ENCODE assay signal across 1 cellular context in the genomic region with DNA sequence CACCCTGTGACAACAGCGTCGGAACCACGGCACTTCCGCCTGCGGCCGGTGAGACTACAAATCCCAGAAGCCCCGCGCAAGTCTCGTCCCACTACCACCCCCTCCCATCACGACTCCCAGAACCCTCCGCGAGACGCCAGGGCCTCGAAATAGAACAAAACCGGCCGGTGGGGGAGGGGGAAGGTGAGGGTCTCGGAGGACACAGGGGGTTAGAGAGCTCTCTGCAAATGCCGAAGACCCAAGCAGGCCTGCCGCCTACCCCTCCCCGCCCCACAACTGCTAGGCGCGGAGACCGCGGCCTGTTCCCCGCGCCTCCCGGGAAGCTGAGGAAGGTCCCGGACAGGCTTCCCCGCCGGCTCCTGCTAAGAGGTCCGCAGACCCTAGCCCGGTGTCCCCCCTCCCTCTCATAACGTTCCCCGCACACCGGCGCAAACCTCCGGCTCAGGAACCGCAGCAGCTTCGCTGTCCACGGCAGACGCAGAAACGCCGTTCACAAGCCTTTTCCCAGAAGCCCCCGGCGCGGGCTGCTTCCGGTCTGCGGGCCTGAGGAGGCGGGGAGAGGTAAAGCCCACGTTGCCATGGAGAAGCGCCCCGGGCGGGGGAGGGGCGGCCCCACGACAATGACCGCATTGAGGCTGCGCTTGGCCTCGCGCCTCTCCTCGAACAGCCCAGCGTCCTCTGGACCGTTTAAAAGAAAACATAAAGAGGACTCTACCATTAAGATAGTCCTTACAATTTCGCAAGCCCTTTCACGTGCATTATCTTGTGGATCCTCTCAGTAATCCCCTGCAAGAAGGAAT.
TF ChIP-seq lines count a peak whose summit lies in the region.

TSS of gene ZNF24 (minus strand) at position 485 of the 800 bp plus-strand sequence. CDS start 3,770 bp downstream, outside the sequence.

TF ChIP-seq in K562, 482 proteins besides CTCF, POLR2A, EP300 and RAD21 (continued from another document and continues in another):
- TF ChIP-seq ZBTB49 (CRISPR knock-in tag; IDR thresholded peaks at IDR 0.05; ENCODE audit: borderline replicate concordance) (no peak), MYC (IDR thresholded peaks at IDR 0.05; ENCODE audit: low read depth, low read length) (peak; percentile 54), MYC (CRISPR knock-in tag; IDR thresholded peaks at IDR 0.05; ENCODE audit: borderline replicate concordance, low read depth) (peak; percentile 78; the same call in 1 of the 2 replicates), MCM7 (IDR thresholded peaks at IDR 0.05) (no peak), E2F3 (CRISPR knock-in tag; IDR thresholded peaks at IDR 0.05) (peak; percentile 63; the same call in 1 of the 2 replicates), TCF7 (IDR thresholded peaks at IDR 0.05; ENCODE audit: borderline replicate concordance) (no peak), CC2D1A (IDR thresholded peaks at IDR 0.05) (peak; percentile 9; the same call in 1 of the 2 replicates), TBP (optimal IDR thresholded peaks at IDR 0.05; ENCODE audit: low read depth, low read length) (peak; percentile 76), NCOA1 (IDR thresholded peaks at IDR 0.05; ENCODE audit: low read depth) (peak; percentile 49; the same call in 1 of the 2 replicates), ZNF3 (CRISPR knock-in tag; IDR thresholded peaks at IDR 0.05) (no peak), ZNF589 (CRISPR knock-in tag; IDR thresholded peaks at IDR 0.05; ENCODE audit: low read depth) (peak; percentile 71; the same call in 1 of the 2 replicates), CXXC5 (CRISPR knock-in tag; IDR thresholded peaks at IDR 0.05) (peak; percentile 99), CBFA2T3 (IDR thresholded peaks at IDR 0.05) (no peak), ELF4 (CRISPR knock-in tag; IDR thresholded peaks at IDR 0.05) (peak; percentile 27), HEY1 (CRISPR knock-in tag; IDR thresholded peaks at IDR 0.05; ENCODE audit: borderline replicate concordance) (no peak), ARID1B (IDR thresholded peaks at IDR 0.05) (peak; percentile 51), ZMIZ1 (IDR thresholded peaks at IDR 0.05; ENCODE audit: low read depth in 2 of 2, low read length in 2 of 2) (0 out of 4 replicates have a peak, but pooled peaks of 1 of the 2 experiments have one; percentile 45), CCNT2 (IDR thresholded peaks at IDR 0.05; ENCODE audit: borderline replicate concordance, extremely low read depth, insufficient read length, low read depth, low read length) (peak; percentile 48), JUND (IDR thresholded peaks at IDR 0.05; ENCODE audit: borderline replicate concordance, low read depth, low read length) (peak; percentile 64), JUND (tag; IDR thresholded peaks at IDR 0.05; ENCODE audit: borderline replicate concordance, low read depth, low read length) (peak; percentile 1; the same call in 1 of the 3 replicates), DIDO1 (tag; IDR thresholded peaks at IDR 0.05; ENCODE audit: low read depth) (peak; percentile 70), ZNF24 (IDR thresholded peaks at IDR 0.05) (no peak), KDM4B (IDR thresholded peaks at IDR 0.05; ENCODE audit: borderline replicate concordance in 2 of 2, low read depth in 1 of 2) (peak in 1 of 2 experiments; percentile 68; a peak in 1 of 4 replicates), POLR2B (IDR thresholded peaks at IDR 0.05; ENCODE audit: low read depth, partially characterized antibody) (peak; percentile 91), CREBBP (IDR thresholded peaks at IDR 0.05; ENCODE audit: low read depth, low read length) (no peak), RFX1 (IDR thresholded peaks at IDR 0.05) (peak; percentile 97), ZBTB40 (IDR thresholded peaks at IDR 0.05) (peak; percentile 76), ZBTB40 (CRISPR knock-in tag; IDR thresholded peaks at IDR 0.05) (no peak), GATA2 (CRISPR knock-in tag; IDR thresholded peaks at IDR 0.05) (no peak)
- TF ChIP-seq, protein P1, sequence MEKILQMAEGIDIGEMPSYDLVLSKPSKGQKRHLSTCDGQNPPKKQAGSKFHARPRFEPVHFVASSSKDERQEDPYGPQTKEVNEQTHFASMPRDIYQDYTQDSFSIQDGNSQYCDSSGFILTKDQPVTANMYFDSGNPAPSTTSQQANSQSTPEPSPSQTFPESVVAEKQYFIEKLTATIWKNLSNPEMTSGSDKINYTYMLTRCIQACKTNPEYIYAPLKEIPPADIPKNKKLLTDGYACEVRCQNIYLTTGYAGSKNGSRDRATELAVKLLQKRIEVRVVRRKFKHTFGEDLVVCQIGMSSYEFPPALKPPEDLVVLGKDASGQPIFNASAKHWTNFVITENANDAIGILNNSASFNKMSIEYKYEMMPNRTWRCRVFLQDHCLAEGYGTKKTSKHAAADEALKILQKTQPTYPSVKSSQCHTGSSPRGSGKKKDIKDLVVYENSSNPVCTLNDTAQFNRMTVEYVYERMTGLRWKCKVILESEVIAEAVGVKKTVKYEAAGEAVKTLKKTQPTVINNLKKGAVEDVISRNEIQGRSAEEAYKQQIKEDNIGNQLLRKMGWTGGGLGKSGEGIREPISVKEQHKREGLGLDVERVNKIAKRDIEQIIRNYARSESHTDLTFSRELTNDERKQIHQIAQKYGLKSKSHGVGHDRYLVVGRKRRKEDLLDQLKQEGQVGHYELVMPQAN (IDR thresholded peaks at IDR 0.05; ENCODE audit: borderline replicate concordance), result peak; percentile 75
- TF ChIP-seq, protein P2, sequence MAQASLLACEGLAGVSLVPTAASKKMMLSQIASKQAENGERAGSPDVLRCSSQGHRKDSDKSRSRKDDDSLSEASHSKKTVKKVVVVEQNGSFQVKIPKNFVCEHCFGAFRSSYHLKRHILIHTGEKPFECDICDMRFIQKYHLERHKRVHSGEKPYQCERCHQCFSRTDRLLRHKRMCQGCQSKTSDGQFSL (CRISPR knock-in tag; IDR thresholded peaks at IDR 0.05), result 0 out of 2 replicates have a peak, but pooled peaks have one; percentile 60
- TF ChIP-seq, protein P2 (tag; IDR thresholded peaks at IDR 0.05), result no peak
